Comparison of ENCODE assay signal across 23 cellular contexts in genomic region chr4:128376303-128376702, GRCh38.
DNase-seq lines count a peak whose midpoint lies in the region; ATAC-seq, FAIRE-seq and TF ChIP-seq lines count a peak whose summit lies in the region.
"Had no signal": no experiment of that assay in that cellular context is flagged by ENCODE, and none has a peak within 500 bp of the region (broad histone marks: within the 10 kb centered on the region; RNA-seq: fewer than 3 reads in every experiment).

No MANE protein-coding gene starts in this region.

- no peak for TF ChIP-seq POLR2A in K562 (conservative IDR thresholded peaks at IDR 0.05)
- TF ChIP-seq POLR2A in esophagus muscularis mucosa (IDR thresholded peaks at IDR 0.05; ENCODE audit: low read depth), result no peak

- H3K27me3 Mint-ChIP-seq in endothelial cell (ENCODE audit: unreplicated experiment) (peaks cover 2% of the 10 kb centered on the region), mesothelial cell of epicardium (ENCODE audit: low read depth) (peaks cover 4% of the 10 kb centered on the region)
- H3K27me3 Mint-ChIP-seq: B cell; CD4-positive, alpha-beta T cell had no signal

- TF ChIP-seq CTCF in K562 (IDR thresholded peaks at IDR 0.05 in 2 of 3, conservative IDR thresholded peaks at IDR 0.05 in 1 of 3; ENCODE audit: insufficient read depth in 2 of 3, low read depth in 1 of 3, low read length in 3 of 3), result no peak
- no peak for TF ChIP-seq CTCF in endothelial cell (IDR thresholded peaks at IDR 0.05; ENCODE audit: unreplicated experiment)
- no peak for TF ChIP-seq CTCF in esophagus muscularis mucosa (IDR thresholded peaks at IDR 0.05)
- TF ChIP-seq CTCF in mesothelial cell of epicardium (IDR thresholded peaks at IDR 0.05; ENCODE audit: unreplicated experiment), result no peak
- no peak for TF ChIP-seq CTCF in osteoblast (IDR thresholded peaks at IDR 0.05; ENCODE audit: extremely low read depth, low read depth, low read length)

- H3K27ac Mint-ChIP-seq in endothelial cell (ENCODE audit: unreplicated experiment) (no peak overlapping the region), mesothelial cell of epicardium (no peak overlapping the region)
- H3K27ac Mint-ChIP-seq: B cell; CD4-positive, alpha-beta T cell; CD8-positive, alpha-beta T cell had no signal

- intact Hi-C loops in K562 (cut with micrococcal nuclease) (no loop called here), esophagus muscularis mucosa (cut with DNase I) (no loop called here), left cardiac atrium (cut with DNase I) (no loop called here)

- H4K20me1 ChIP-seq in K562 (replicated peaks; ENCODE audit: control insufficient read depth, insufficient read depth, low read length) (no peaks in the 10 kb centered on the region), osteoblast (ENCODE audit: insufficient read depth, low read length) (no peaks in the 10 kb centered on the region)
- H4K20me1 ChIP-seq: BLaER1 treated with 17β-estradiol and CSF1 and Interleukin-3, amounts not matched to agents 10 nM and 100 nM had no signal

- H3K4me1 ChIP-seq in K562 (replicated peaks in 1 of 2; ENCODE audit: control insufficient read depth in 2 of 2, insufficient read depth in 2 of 2, low read length in 2 of 2), result no peaks in the 10 kb centered on the region
- H3K4me1 ChIP-seq in esophagus muscularis mucosa, result peaks cover 3 to 27% (median 21%) of the 10 kb centered on the region in 4 donors
- H3K4me1 ChIP-seq in small intestine (ENCODE audit: control insufficient read depth in 2 of 2, insufficient read depth in 1 of 2, low read depth in 1 of 2, low read length in 1 of 2), result no peaks in the 10 kb centered on the region
- peaks cover 6% of the 10 kb centered on the region for H3K4me1 ChIP-seq in osteoblast (ENCODE audit: insufficient read depth, low read length)
- H3K4me1 ChIP-seq: Caco-2 had no signal

- H3K4me3 Mint-ChIP-seq in endothelial cell (ENCODE audit: unreplicated experiment) (peak overlapping the region; percentile 76), mesothelial cell of epicardium (no peak overlapping the region)
- H3K4me3 Mint-ChIP-seq: B cell; CD4-positive, alpha-beta T cell; CD8-positive, alpha-beta T cell had no signal

- 48% methylated on average over 5 of the region's 5 CpGs for WGBS in K562 (ENCODE audit: insufficient coverage, low coverage, missing lambda C conversion rate)
- 96% methylated on average over 5 of the region's 5 CpGs for WGBS in esophagus muscularis mucosa
- WGBS in small intestine, 3 donors, result 88 to 97% (median 97%) methylated on average over 5 of the region's 5 CpGs

- no peak overlapping the region for H3K4me3 ChIP-seq in K562
- no peak overlapping the region for H3K4me3 ChIP-seq in esophagus muscularis mucosa
- no peak overlapping the region for H3K4me3 ChIP-seq in small intestine (ENCODE audit: low read depth in 1 of 2, low read length in 2 of 2)
- no peak overlapping the region for H3K4me3 ChIP-seq in osteoblast (ENCODE audit: insufficient read depth, low read length)
- H3K4me3 ChIP-seq: A549; BLaER1 treated with 17β-estradiol and CSF1 and Interleukin-3, amounts not matched to agents 10 nM and 100 nM; GM12878 had no signal

- H3K36me3 ChIP-seq in K562 (ENCODE audit: control insufficient read depth, insufficient read depth, low read length), result no peaks in the 10 kb centered on the region
- H3K36me3 ChIP-seq in esophagus muscularis mucosa, result no peaks in the 10 kb centered on the region
- H3K36me3 ChIP-seq in small intestine (ENCODE audit: control insufficient read depth in 2 of 2, insufficient read depth in 2 of 2, low read length in 2 of 2), result no peaks in the 10 kb centered on the region
- no peaks in the 10 kb centered on the region for H3K36me3 ChIP-seq in osteoblast (ENCODE audit: insufficient read depth, low read length)

- no TSS peak for BruUV-seq in K562 (replicated peaks; lab: Mats Ljungman, UMichigan)

- no peak overlapping the region for H2AFZ ChIP-seq in K562 (ENCODE audit: low read depth, low read length)
- H2AFZ ChIP-seq in osteoblast (ENCODE audit: low read length), result no peak overlapping the region

- H3K36me3 Mint-ChIP-seq in endothelial cell (ENCODE audit: low read depth, unreplicated experiment) (peaks cover 13% of the 10 kb centered on the region), mesothelial cell of epicardium (peaks cover 8% of the 10 kb centered on the region)

- peaks cover 2% of the 10 kb centered on the region for H3K4me1 Mint-ChIP-seq in endothelial cell (ENCODE audit: unreplicated experiment)
- no peaks in the 10 kb centered on the region for H3K4me1 Mint-ChIP-seq in mesothelial cell of epicardium
- H3K4me1 Mint-ChIP-seq: B cell had no signal

- no peak overlapping the region for H3K9ac ChIP-seq in K562 (ENCODE audit: insufficient read depth in 1 of 2, low read depth in 2 of 2, low read length in 2 of 2)
- H3K9ac ChIP-seq: BLaER1 treated with 17β-estradiol and CSF1 and Interleukin-3, amounts not matched to agents 10 nM and 100 nM had no signal

- no peak for TF ChIP-seq RAD21 in K562 (CRISPR knock-in tag; conservative IDR thresholded peaks at IDR 0.05 in 1 of 2, IDR thresholded peaks at IDR 0.05 in 1 of 2)

- POLR2A ChIA-PET in K562 (lab: Yijun Ruan, JAX), result no interaction called here

- H3K4me2 ChIP-seq in K562 (ENCODE audit: insufficient read depth, low read length) (no peak overlapping the region), osteoblast (ENCODE audit: insufficient read depth, low read length) (no peak overlapping the region)
- H3K4me2 ChIP-seq: A549; BLaER1 treated with 17β-estradiol and CSF1 and Interleukin-3, amounts not matched to agents 10 nM and 100 nM had no signal

- TF ChIP-seq EP300 in K562 (IDR thresholded peaks at IDR 0.05; ENCODE audit: low read length) (no peak), esophagus muscularis mucosa (IDR thresholded peaks at IDR 0.05) (no peak)

- DNase-seq in K562 (ENCODE audit: extremely low read depth in 1 of 4, low spot score in 3 of 4), result no peak
- no peak for DNase-seq in endothelial cell (ENCODE audit: low spot score)
- peak; percentile 14 for DNase-seq in esophagus muscularis mucosa (ENCODE audit: extremely low spot score)
- peak; percentile 40 for DNase-seq in small intestine
- no peak for DNase-seq in mesothelial cell of epicardium (ENCODE audit: low spot score in 2 of 2, unreplicated experiment in 2 of 2)
- DNase-seq in osteoblast (ENCODE audit: insufficient read length, low spot score, missing footprints), result no peak
- DNase-seq in left cardiac atrium, result no peak
- DNase-seq: AML-193; Caco-2; Calu3; CD4-positive, alpha-beta T cell; CD8-positive, alpha-beta T cell; DMS79 treated with DMSO at 0.1 percent for 48 hours; GDM1 had no signal

- in situ Hi-C loops in K562 (cut with MboI), result no loop called here

- FAIRE-seq in K562 (lab: Jason Lieb, UNC), result no peak
- FAIRE-seq in small intestine (lab: Jason Lieb, UNC), result no peak
- FAIRE-seq: A549, D721Med, GM12878, GM12892, GM18507 had no signal

- CTCF ChIA-PET in K562 (lab: Yijun Ruan, JAX; ENCODE audit: low intra/inter-chr PET ratio), result no interaction called here

- no peaks in the 10 kb centered on the region for H3K9me1 ChIP-seq in K562 (ENCODE audit: control insufficient read depth, insufficient read depth, low read length)

- H3K9me3 ChIP-seq in K562 (replicated peaks; ENCODE audit: control insufficient read depth, insufficient read depth, low read depth, low read length) (peaks cover 14% of the 10 kb centered on the region), esophagus muscularis mucosa (no peaks in the 10 kb centered on the region), small intestine (ENCODE audit: control insufficient read depth, low read depth) (no peaks in the 10 kb centered on the region), osteoblast (ENCODE audit: low read depth, low read length) (no peaks in the 10 kb centered on the region)

- H3K9me3 Mint-ChIP-seq in endothelial cell (ENCODE audit: unreplicated experiment) (peaks cover 11% of the 10 kb centered on the region), mesothelial cell of epicardium (peaks cover 16% of the 10 kb centered on the region)

- H3K27ac ChIP-seq in K562 (ENCODE audit: extremely low read depth, low read depth, low read length) (no peak overlapping the region), esophagus muscularis mucosa (replicated peaks in 1 of 4) (no peak overlapping the region), small intestine (ENCODE audit: low read depth in 1 of 2, low read length in 1 of 2) (no peak overlapping the region), osteoblast (ENCODE audit: low read depth, low read length) (no peak overlapping the region)
- H3K27ac ChIP-seq: 22Rv1; A549; BLaER1 treated with 17β-estradiol and CSF1 and Interleukin-3, amounts not matched to agents 10 nM and 100 nM; C4-2B had no signal

- H3K27me3 ChIP-seq in K562 (ENCODE audit: control insufficient read depth in 2 of 2, insufficient read depth in 2 of 2, low read length in 2 of 2) (no peaks in the 10 kb centered on the region), esophagus muscularis mucosa (no peaks in the 10 kb centered on the region), small intestine (ENCODE audit: control insufficient read depth in 2 of 2, insufficient read depth in 2 of 2, low read length in 2 of 2) (no peaks in the 10 kb centered on the region), osteoblast (ENCODE audit: insufficient read depth, low read length) (no peaks in the 10 kb centered on the region)
- H3K27me3 ChIP-seq: BLaER1 treated with 17β-estradiol and CSF1 and Interleukin-3, amounts not matched to agents 10 nM and 100 nM had no signal

- no peak for ATAC-seq in K562
- ATAC-seq in left cardiac atrium, result no peak
- ATAC-seq: A549; CD8-positive, alpha-beta T cell; GM12878 had no signal

- no peaks in the 10 kb centered on the region for H3K79me2 ChIP-seq in K562 (ENCODE audit: control insufficient read depth, insufficient read depth, low read length)
- no peaks in the 10 kb centered on the region for H3K79me2 ChIP-seq in osteoblast (ENCODE audit: insufficient read depth, low read length)

TF ChIP-seq in K562, 482 proteins besides CTCF, POLR2A, EP300 and RAD21 (continues in another document):
- TF ChIP-seq ZNF75A (CRISPR knock-in tag; IDR thresholded peaks at IDR 0.05), result no peak
- peak; percentile 18 to 34; a peak in 1 of 4 replicates for TF ChIP-seq TRIM24 (IDR thresholded peaks at IDR 0.05)

Comparison
In these comparisons a context has a peak if more than half of its experiments do, and no peak if none do; other contexts are left out.
1. DNase-seq: peak in esophagus muscularis mucosa (single experiment) and small intestine (single experiment); none in K562 (0 of 4), endothelial cell (single experiment), mesothelial cell of epicardium (0 of 2), osteoblast (single experiment) and left cardiac atrium (single experiment).